In genomic region chr1:55718758-55719671, GRCh38 we compare ENCODE assay signal across 1 cellular context.
TF ChIP-seq lines count a peak whose summit lies in the region.

No MANE protein-coding gene starts in this region.

TF ChIP-seq in HepG2, 621 proteins besides CTCF, POLR2A, EP300 and RAD21 (continued from another document and continues in another):
- peak; percentile 66; the same call in 1 of the 2 replicates for TF ChIP-seq ARID5B (CRISPR knock-in tag; IDR thresholded peaks at IDR 0.05)
- peak; percentile 8; the same call in 1 of the 2 replicates for TF ChIP-seq HNF4G (IDR thresholded peaks at IDR 0.05; ENCODE audit: borderline replicate concordance, low read depth, low read length)
- no peak for TF ChIP-seq HNF4G (CRISPR knock-in tag; IDR thresholded peaks at IDR 0.05; ENCODE audit: borderline replicate concordance, low read depth)
- no peak for TF ChIP-seq ZNF569 (CRISPR knock-in tag; IDR thresholded peaks at IDR 0.05; ENCODE audit: borderline replicate concordance)
- no peak for TF ChIP-seq MEF2D (CRISPR knock-in tag; IDR thresholded peaks at IDR 0.05)
- TF ChIP-seq SAFB2 (CRISPR knock-in tag; IDR thresholded peaks at IDR 0.05; ENCODE audit: borderline replicate concordance, low read depth), result no peak
- TF ChIP-seq NR2C2 (CRISPR knock-in tag; IDR thresholded peaks at IDR 0.05; ENCODE audit: borderline replicate concordance), result no peak
- TF ChIP-seq HCFC1 (IDR thresholded peaks at IDR 0.05; ENCODE audit: low read depth, low read length), result no peak
- TF ChIP-seq ERF (CRISPR knock-in tag; IDR thresholded peaks at IDR 0.05), result no peak
- TF ChIP-seq KDM4B (CRISPR knock-in tag; IDR thresholded peaks at IDR 0.05), result no peak
- TF ChIP-seq HNF4A (CRISPR knock-in tag; IDR thresholded peaks at IDR 0.05), result peak; percentile 71
- TF ChIP-seq ZSCAN22 (CRISPR knock-in tag; IDR thresholded peaks at IDR 0.05), result no peak
- TF ChIP-seq ZNF367 (CRISPR knock-in tag; IDR thresholded peaks at IDR 0.05; ENCODE audit: borderline replicate concordance), result no peak
- TF ChIP-seq ZNF644 (CRISPR knock-in tag; IDR thresholded peaks at IDR 0.05; ENCODE audit: low read depth), result peak; percentile 83
- no peak for TF ChIP-seq ZEB1 (IDR thresholded peaks at IDR 0.05; ENCODE audit: insufficient replicate concordance, low read depth)
- 0 out of 2 replicates have a peak, but pooled peaks have one; percentile 16 for TF ChIP-seq ARID3A (IDR thresholded peaks at IDR 0.05; ENCODE audit: low read depth, low read length)
- no peak for TF ChIP-seq GLI4 (CRISPR knock-in tag; IDR thresholded peaks at IDR 0.05; ENCODE audit: borderline replicate concordance)
- 0 out of 2 replicates have a peak, but pooled peaks have one; percentile 14 for TF ChIP-seq PAXIP1 (CRISPR knock-in tag; conservative IDR thresholded peaks at IDR 0.05)
- TF ChIP-seq HDAC6 (IDR thresholded peaks at IDR 0.05; ENCODE audit: low read depth, low read length), result no peak
- TF ChIP-seq ZBTB40 (IDR thresholded peaks at IDR 0.05), result no peak
- no peak for TF ChIP-seq ZBTB40 (CRISPR knock-in tag; IDR thresholded peaks at IDR 0.05)
- TF ChIP-seq NPAS2 (CRISPR knock-in tag; IDR thresholded peaks at IDR 0.05; ENCODE audit: borderline replicate concordance), result no peak
- TF ChIP-seq CAMTA2 (CRISPR knock-in tag; IDR thresholded peaks at IDR 0.05; ENCODE audit: borderline replicate concordance), result no peak
- no peak for TF ChIP-seq ZNF670 (CRISPR knock-in tag; IDR thresholded peaks at IDR 0.05; ENCODE audit: borderline replicate concordance)
- no peak for TF ChIP-seq ZNF607 (CRISPR knock-in tag; IDR thresholded peaks at IDR 0.05; ENCODE audit: borderline replicate concordance)
- no peak for TF ChIP-seq ZFY (CRISPR knock-in tag; IDR thresholded peaks at IDR 0.05)
- no peak for TF ChIP-seq ZFP36L1 (CRISPR knock-in tag; IDR thresholded peaks at IDR 0.05)
- TF ChIP-seq NCOA5 (CRISPR knock-in tag; IDR thresholded peaks at IDR 0.05), result no peak
- no peak for TF ChIP-seq MIER3 (CRISPR knock-in tag; IDR thresholded peaks at IDR 0.05; ENCODE audit: borderline replicate concordance)
- no peak for TF ChIP-seq ZNF414 (CRISPR knock-in tag; IDR thresholded peaks at IDR 0.05)
- TF ChIP-seq TEAD3 (CRISPR knock-in tag; optimal IDR thresholded peaks at IDR 0.05; ENCODE audit: borderline replicate concordance), result peak; percentile 47
- no peak for TF ChIP-seq ZBTB14 (CRISPR knock-in tag; IDR thresholded peaks at IDR 0.05)
- no peak for TF ChIP-seq NR3C1 (CRISPR knock-in tag; IDR thresholded peaks at IDR 0.05)
- no peak for TF ChIP-seq IRX3 (CRISPR knock-in tag; IDR thresholded peaks at IDR 0.05; ENCODE audit: borderline replicate concordance, low read depth)
- TF ChIP-seq MTF1 (CRISPR knock-in tag; IDR thresholded peaks at IDR 0.05), result no peak
- no peak for TF ChIP-seq MYPOP (CRISPR knock-in tag; IDR thresholded peaks at IDR 0.05)
- TF ChIP-seq ZNF44 (CRISPR knock-in tag; IDR thresholded peaks at IDR 0.05), result no peak
- no peak for TF ChIP-seq WIZ (CRISPR knock-in tag; IDR thresholded peaks at IDR 0.05)
- TF ChIP-seq SOX6 (IDR thresholded peaks at IDR 0.05), result no peak
- peak; percentile 46; the same call in 1 of the 2 replicates for TF ChIP-seq SOX6 (CRISPR knock-in tag; IDR thresholded peaks at IDR 0.05)
- TF ChIP-seq TP53 (CRISPR knock-in tag; conservative IDR thresholded peaks at IDR 0.05), result no peak
- peak; percentile 15; the same call in 1 of the 2 replicates for TF ChIP-seq FOXA3 (CRISPR knock-in tag; IDR thresholded peaks at IDR 0.05)
- no peak for TF ChIP-seq PHF8 (CRISPR knock-in tag; IDR thresholded peaks at IDR 0.05)
- no peak for TF ChIP-seq TBX2 (CRISPR knock-in tag; IDR thresholded peaks at IDR 0.05; ENCODE audit: borderline replicate concordance)
